ENCODE assay signal across 8 cellular contexts in genomic region chr2:38076250-38076709, GRCh38. TPM values are rescaled to one million over a fixed set of nuclear protein-coding genes. Genes with fewer than 3 reads are reported as not detected.
DNase-seq lines count a peak whose midpoint lies in the region; ATAC-seq and TF ChIP-seq lines count a peak whose summit lies in the region.

No MANE protein-coding gene starts in this region.

- H3K27me3 ChIP-seq in CD8-positive, alpha-beta T cell (ENCODE audit: insufficient read depth, low read length), result peaks cover 7% of the 10 kb centered on the region

- POLR2A ChIA-PET in CD8-positive, alpha-beta T cell (lab: Charles Lee), result no interaction called here
- POLR2A ChIA-PET in OCI-LY7 (lab: Charles Lee), result no interaction called here

- no peaks in the 10 kb centered on the region for H3K36me3 Mint-ChIP-seq in CD8-positive, alpha-beta T cell

- no peak for ATAC-seq in CD8-positive, alpha-beta T cell
- ATAC-seq in HG03558 (IDR thresholded peaks at IDR 0.05; ENCODE audit: extremely low read depth, unreplicated experiment), result peak; percentile 30
- ATAC-seq in left lobe of liver, result peak; percentile 63

- no peak overlapping the region for H3K27ac Mint-ChIP-seq in CD8-positive, alpha-beta T cell

- TF ChIP-seq CTCF in CD8-positive, alpha-beta T cell (IDR thresholded peaks at IDR 0.05), result no peak
- TF ChIP-seq CTCF in OCI-LY7 (conservative IDR thresholded peaks at IDR 0.05; ENCODE audit: low read length), result no peak

- no TSS peak for BruUV-seq in OCI-LY7 (replicated peaks; lab: Mats Ljungman, UMichigan)

- no peaks in the 10 kb centered on the region for H3K79me2 ChIP-seq in OCI-LY7 (ENCODE audit: insufficient read depth, low read depth, low read length)

- no peaks in the 10 kb centered on the region for H3K36me3 ChIP-seq in CD8-positive, alpha-beta T cell (ENCODE audit: insufficient read depth, low read length)
- no peaks in the 10 kb centered on the region for H3K36me3 ChIP-seq in OCI-LY7 (ENCODE audit: insufficient read depth, low read length)

- peak overlapping the region; percentile 29 for H3K4me3 Mint-ChIP-seq in CD8-positive, alpha-beta T cell

- H3K27me3 Mint-ChIP-seq in CD8-positive, alpha-beta T cell (ENCODE audit: low read depth), result peaks cover 50% of the 10 kb centered on the region

- H3K4me2 ChIP-seq in OCI-LY7 (ENCODE audit: low read length), result no peak overlapping the region

- no peak overlapping the region for H3K4me3 ChIP-seq in CD8-positive, alpha-beta T cell (ENCODE audit: low read depth, low read length)
- H3K4me3 ChIP-seq in OCI-LY7 (ENCODE audit: low read depth, low read length, poor library complexity, severe bottlenecking), result no peak overlapping the region

- H2AFZ ChIP-seq in OCI-LY7 (ENCODE audit: low read length), result no peak overlapping the region

- no peaks in the 10 kb centered on the region for H3K9me3 ChIP-seq in CD8-positive, alpha-beta T cell (ENCODE audit: low read length)
- H3K9me3 ChIP-seq in OCI-LY7 (ENCODE audit: low read length), result no peaks in the 10 kb centered on the region

- peak; percentile 16 for TF ChIP-seq POLR2A in GM19193 (IDR thresholded peaks at IDR 0.05; ENCODE audit: extremely low read depth, insufficient read depth, insufficient read length)

- no peaks in the 10 kb centered on the region for H3K9me2 ChIP-seq in OCI-LY7 (ENCODE audit: insufficient read depth, low read length)

- CTCF ChIA-PET in CD8-positive, alpha-beta T cell (lab: Charles Lee), result no interaction called here
- CTCF ChIA-PET in OCI-LY7 (lab: Charles Lee; ENCODE audit: unreplicated experiment), result no interaction called here

- H3K4me1 ChIP-seq in CD8-positive, alpha-beta T cell (ENCODE audit: insufficient read depth, low read length), result peaks cover 3% of the 10 kb centered on the region
- H3K4me1 ChIP-seq in OCI-LY7 (ENCODE audit: insufficient read depth, low read length, poor library complexity, severe bottlenecking), result no peaks in the 10 kb centered on the region

- no peaks in the 10 kb centered on the region for H3K9me3 Mint-ChIP-seq in CD8-positive, alpha-beta T cell

- H4K20me1 ChIP-seq in OCI-LY7 (ENCODE audit: insufficient read depth, low read length), result no peaks in the 10 kb centered on the region

- no peak for DNase-seq in CD8-positive, alpha-beta T cell
- DNase-seq in RPMI8226 (peak; percentile 28), cerebellar cortex (ENCODE audit: low spot score) (peak; percentile 3), left lobe of liver (ENCODE audit: low spot score) (peak; percentile 87), OCI-LY7 (ENCODE audit: low spot score) (no peak)
- peak; percentile 48 to 50 for DNase-seq in stimulated activated CD4-positive, alpha-beta T cell treated with anti-CD3 and anti-CD28 coated beads, Interleukin-2, amount 100 ng/mL, for 48 hours

- peaks cover 14% of the 10 kb centered on the region for H3K4me1 Mint-ChIP-seq in CD8-positive, alpha-beta T cell (ENCODE audit: low read depth)

- no peak overlapping the region for H3K27ac ChIP-seq in CD8-positive, alpha-beta T cell (ENCODE audit: low read depth, low read length)
- H3K27ac ChIP-seq in OCI-LY7 (ENCODE audit: low read depth, low read length, poor library complexity, severe bottlenecking), result no peak overlapping the region

- intact Hi-C loops in CD8-positive, alpha-beta T cell (cut with DNase I, micrococcal nuclease), result no loop called here
- intact Hi-C loops in OCI-LY7 (cut with micrococcal nuclease; ENCODE audit: unreplicated experiment), result no loop called here

RNA-seq across cellular contexts. Expression of gene CYP1B1, which starts 0.3 kb away (rescaled TPM):
- not detected for total RNA-seq in CD8-positive, alpha-beta T cell
- total RNA-seq in left lobe of liver (6.1 TPM), OCI-LY7 (2022) (not detected in 2 replicates)
- 0.44 TPM in 1 of 2 replicates, not detected in the other for total RNA-seq in OCI-LY7 (2014; rRNA removed; shearing (Covaris generic))

Comparison
In these comparisons a context has a peak if more than half of its experiments do, and no peak if none do; other contexts are left out.
1. DNase-seq: peak in RPMI8226 (single experiment), cerebellar cortex (single experiment), left lobe of liver (single experiment) and stimulated activated CD4-positive, alpha-beta T cell treated with anti-CD3 and anti-CD28 coated beads, Interleukin-2, amount 100 ng/mL, for 48 hours (2 of 2); none in CD8-positive, alpha-beta T cell (0 of 7) and OCI-LY7 (single experiment).